12 cellular contexts compared by ENCODE assay signal in the genomic region with DNA sequence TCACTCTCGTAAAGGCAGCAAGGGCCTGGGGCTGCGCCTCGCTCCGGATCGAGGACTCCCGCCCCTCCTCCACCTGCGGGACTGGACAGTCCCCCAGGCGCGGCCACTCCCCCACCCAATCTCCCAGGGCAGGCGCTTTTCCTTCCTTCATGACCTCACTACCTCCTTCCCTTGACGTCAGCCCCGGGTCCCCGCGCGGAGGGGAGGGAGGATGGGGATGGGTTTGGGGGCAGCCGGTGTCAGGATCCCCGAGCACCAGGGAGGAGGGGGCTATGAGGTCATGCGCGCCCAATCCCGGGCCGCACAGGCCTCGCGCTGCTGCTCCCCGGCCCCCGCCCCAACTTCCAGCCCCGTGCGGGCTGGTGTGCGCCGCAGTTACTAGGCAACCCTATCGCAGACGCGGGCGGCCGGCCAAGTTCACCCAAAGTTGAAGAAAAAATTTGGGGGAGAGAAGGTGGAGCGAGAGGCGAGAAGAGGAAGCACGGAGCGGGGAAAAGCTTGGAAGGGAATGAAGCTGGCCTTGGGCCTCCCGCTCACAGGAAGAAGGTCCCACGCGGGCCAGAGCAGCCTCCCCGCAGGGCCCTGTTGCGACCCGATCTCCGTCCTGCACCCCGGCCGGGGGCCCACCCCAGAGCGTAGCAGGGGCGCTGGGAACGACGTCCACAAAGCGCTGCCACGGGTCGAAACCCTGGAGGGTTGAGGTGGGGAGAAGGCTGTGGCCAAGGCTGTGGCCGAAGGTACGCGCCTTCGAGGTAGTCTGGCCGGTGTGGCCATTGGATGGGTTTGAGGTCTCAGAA. TPM values are rescaled to one million over a fixed set of nuclear protein-coding genes. Genes with fewer than 3 reads are reported as not detected.
DNase-seq lines count a peak whose midpoint lies in the region; ATAC-seq lines count a peak whose summit lies in the region.
"Had no signal": no experiment of that assay in that cellular context is flagged by ENCODE, and none has a peak within 500 bp of the region (broad histone marks: within the 10 kb centered on the region; RNA-seq: fewer than 3 reads in every experiment).

No MANE protein-coding gene starts in this region.

- no peak for ATAC-seq in GM19463 (IDR thresholded peaks at IDR 0.05; ENCODE audit: unreplicated experiment)

- H3K4me3 ChIP-seq in HUES6 (ENCODE audit: low read depth, low read length) (peak overlapping the region; percentile 53), iPS DF 6.9 (ENCODE audit: low read length) (peak overlapping the region; percentile 13; the same call in 1 of the 2 replicates)

- WGBS in iPS DF 6.9 (ENCODE audit: insufficient coverage, insufficient read length), result no CpG with 5 or more reads among the region's 59 CpGs

- H3K9me3 ChIP-seq in HUES6 (ENCODE audit: control insufficient read depth, insufficient read depth, low read depth, low read length), result no peaks in the 10 kb centered on the region
- H3K9me3 ChIP-seq in iPS DF 6.9 (ENCODE audit: control insufficient read depth, insufficient read depth, low read length), result no peaks in the 10 kb centered on the region

- H3K27ac ChIP-seq in HUES6 (ENCODE audit: low read depth, low read length) (no peak overlapping the region), iPS DF 6.9 (ENCODE audit: low read length) (no peak overlapping the region)

- H3K27me3 ChIP-seq in HUES6 (ENCODE audit: control insufficient read depth, insufficient read depth, low read length) (peaks cover 99% of the 10 kb centered on the region), iPS DF 6.9 (ENCODE audit: control insufficient read depth, insufficient read depth, low read length) (peaks cover 65% of the 10 kb centered on the region)

- H3K4me1 ChIP-seq in HUES6 (ENCODE audit: control insufficient read depth, insufficient read depth, low read length) (peaks cover 21% of the 10 kb centered on the region), iPS DF 6.9 (ENCODE audit: control insufficient read depth, insufficient read depth, low read length) (peaks cover 3% of the 10 kb centered on the region; the same call in 1 of the 2 replicates)

- in situ Hi-C loops in ACHN (cut with HindIII; ENCODE audit: low pct_ligation_motif_present, low pct_unique_long_range_greater_than_20kb, low sequenced_read_pairs), result no loop called here

- H3K36me3 ChIP-seq in HUES6 (ENCODE audit: control insufficient read depth, insufficient read depth, low read length), result no peaks in the 10 kb centered on the region
- H3K36me3 ChIP-seq in iPS DF 6.9 (ENCODE audit: control insufficient read depth, insufficient read depth, low read length), result no peaks in the 10 kb centered on the region; the same call in 1 of the 2 replicates

- DNase-seq in amniotic epithelial cell (ENCODE audit: low read depth) (peak; percentile 82), iPS DF 6.9 (ENCODE audit: low read depth, low spot score) (no peak), retina (peak; percentile 63), ureter (ENCODE audit: low spot score) (no peak), ACHN (no peak), CD1c-positive myeloid dendritic cell (ENCODE audit: extremely low spot score) (no peak)
- DNase-seq: activated CD4-positive, alpha-beta memory T cell treated with anti-CD3 and anti-CD28 coated beads, Interleukin-2, amount 10 ng/mL, durations not matched to agents 7 days and 5 days; DMS79; KG1; midbrain had no signal

- H3K9ac ChIP-seq in HUES6 (ENCODE audit: low read length), result no peak overlapping the region

RNA-seq across cellular contexts. Expression of a gene that starts 8.3 kb away (rescaled TPM):
- total RNA-seq in ureter, result 0.49 TPM
- total RNA-seq: activated CD4-positive, alpha-beta memory T cell treated with anti-CD3 and anti-CD28 coated beads, Interleukin-2, amount 10 ng/mL, durations not matched to agents 7 days and 5 days had no signal

Comparison
In these comparisons a context has a peak if more than half of its experiments do, and no peak if none do; other contexts are left out.
1. DNase-seq: peak in amniotic epithelial cell (single experiment) and retina (single experiment); none in iPS DF 6.9 (single experiment), ureter (single experiment), ACHN (single experiment) and CD1c-positive myeloid dendritic cell (single experiment).